Comparison of ENCODE assay signal across 1 cellular context in genomic region chr11:83156150-83156995, GRCh38.
TF ChIP-seq lines count a peak whose summit lies in the region.

No MANE protein-coding gene starts in this region.

TF ChIP-seq in K562, 482 proteins besides CTCF, POLR2A, EP300 and RAD21 (continued from another document and continues in another):
- TF ChIP-seq E2F1 (CRISPR knock-in tag; IDR thresholded peaks at IDR 0.05) = no peak
- TF ChIP-seq ATF7 (IDR thresholded peaks at IDR 0.05) = peak; percentile 88
- TF ChIP-seq PRPF4 (IDR thresholded peaks at IDR 0.05; ENCODE audit: insufficient read depth, low read depth, low read length, poor library complexity, severe bottlenecking) = no peak
- no peak for TF ChIP-seq ZFP36 (IDR thresholded peaks at IDR 0.05; ENCODE audit: low read depth, low read length, partially characterized antibody)
- TF ChIP-seq RB1 (IDR thresholded peaks at IDR 0.05; ENCODE audit: low read depth) = peak; percentile 14; the same call in 1 of the 2 replicates
- TF ChIP-seq MTA3 (IDR thresholded peaks at IDR 0.05; ENCODE audit: borderline replicate concordance) = peak; percentile 48; the same call in 1 of the 2 replicates
- TF ChIP-seq TRIM28 (IDR thresholded peaks at IDR 0.05) = no peak
- peak; percentile 80 for TF ChIP-seq KDM5B (IDR thresholded peaks at IDR 0.05; ENCODE audit: insufficient replicate concordance, low read depth, low read length)
- TF ChIP-seq CBFB (CRISPR knock-in tag; IDR thresholded peaks at IDR 0.05) = no peak
- no peak for TF ChIP-seq PTBP1 (IDR thresholded peaks at IDR 0.05; ENCODE audit: low read depth, low read length)
- peak; percentile 15 for TF ChIP-seq HDAC3 (IDR thresholded peaks at IDR 0.05; ENCODE audit: borderline replicate concordance, partially characterized antibody)
- TF ChIP-seq ZBTB40 (IDR thresholded peaks at IDR 0.05) = no peak
- TF ChIP-seq ZBTB40 (CRISPR knock-in tag; IDR thresholded peaks at IDR 0.05) = no peak
- no peak; the same call in 1 of the 2 replicates for TF ChIP-seq MTA2 (IDR thresholded peaks at IDR 0.05; ENCODE audit: low read depth)
- TF ChIP-seq, protein P1, sequence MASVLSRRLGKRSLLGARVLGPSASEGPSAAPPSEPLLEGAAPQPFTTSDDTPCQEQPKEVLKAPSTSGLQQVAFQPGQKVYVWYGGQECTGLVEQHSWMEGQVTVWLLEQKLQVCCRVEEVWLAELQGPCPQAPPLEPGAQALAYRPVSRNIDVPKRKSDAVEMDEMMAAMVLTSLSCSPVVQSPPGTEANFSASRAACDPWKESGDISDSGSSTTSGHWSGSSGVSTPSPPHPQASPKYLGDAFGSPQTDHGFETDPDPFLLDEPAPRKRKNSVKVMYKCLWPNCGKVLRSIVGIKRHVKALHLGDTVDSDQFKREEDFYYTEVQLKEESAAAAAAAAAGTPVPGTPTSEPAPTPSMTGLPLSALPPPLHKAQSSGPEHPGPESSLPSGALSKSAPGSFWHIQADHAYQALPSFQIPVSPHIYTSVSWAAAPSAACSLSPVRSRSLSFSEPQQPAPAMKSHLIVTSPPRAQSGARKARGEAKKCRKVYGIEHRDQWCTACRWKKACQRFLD (CRISPR knock-in tag; IDR thresholded peaks at IDR 0.05) = 0 out of 2 replicates have a peak, but pooled peaks have one; percentile 6
- no peak for TF ChIP-seq RERE (CRISPR knock-in tag; IDR thresholded peaks at IDR 0.05; ENCODE audit: borderline replicate concordance)
- TF ChIP-seq, protein P2, sequence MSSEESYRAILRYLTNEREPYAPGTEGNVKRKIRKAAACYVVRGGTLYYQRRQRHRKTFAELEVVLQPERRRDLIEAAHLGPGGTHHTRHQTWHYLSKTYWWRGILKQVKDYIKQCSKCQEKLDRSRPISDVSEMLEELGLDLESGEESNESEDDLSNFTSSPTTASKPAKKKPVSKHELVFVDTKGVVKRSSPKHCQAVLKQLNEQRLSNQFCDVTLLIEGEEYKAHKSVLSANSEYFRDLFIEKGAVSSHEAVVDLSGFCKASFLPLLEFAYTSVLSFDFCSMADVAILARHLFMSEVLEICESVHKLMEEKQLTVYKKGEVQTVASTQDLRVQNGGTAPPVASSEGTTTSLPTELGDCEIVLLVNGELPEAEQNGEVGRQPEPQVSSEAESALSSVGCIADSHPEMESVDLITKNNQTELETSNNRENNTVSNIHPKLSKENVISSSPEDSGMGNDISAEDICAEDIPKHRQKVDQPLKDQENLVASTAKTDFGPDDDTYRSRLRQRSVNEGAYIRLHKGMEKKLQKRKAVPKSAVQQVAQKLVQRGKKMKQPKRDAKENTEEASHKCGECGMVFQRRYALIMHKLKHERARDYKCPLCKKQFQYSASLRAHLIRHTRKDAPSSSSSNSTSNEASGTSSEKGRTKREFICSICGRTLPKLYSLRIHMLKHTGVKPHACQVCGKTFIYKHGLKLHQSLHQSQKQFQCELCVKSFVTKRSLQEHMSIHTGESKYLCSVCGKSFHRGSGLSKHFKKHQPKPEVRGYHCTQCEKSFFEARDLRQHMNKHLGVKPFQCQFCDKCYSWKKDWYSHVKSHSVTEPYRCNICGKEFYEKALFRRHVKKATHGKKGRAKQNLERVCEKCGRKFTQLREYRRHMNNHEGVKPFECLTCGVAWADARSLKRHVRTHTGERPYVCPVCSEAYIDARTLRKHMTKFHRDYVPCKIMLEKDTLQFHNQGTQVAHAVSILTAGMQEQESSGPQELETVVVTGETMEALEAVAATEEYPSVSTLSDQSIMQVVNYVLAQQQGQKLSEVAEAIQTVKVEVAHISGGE (CRISPR knock-in tag; IDR thresholded peaks at IDR 0.05) = peak in 1 of 3 experiments; percentile 70; a peak in 2 of 6 replicates
- no peak for TF ChIP-seq ATF1 (CRISPR knock-in tag; IDR thresholded peaks at IDR 0.05)
- TF ChIP-seq ATF1 (tag; IDR thresholded peaks at IDR 0.05) = peak; percentile 97
- TF ChIP-seq, protein P3, sequence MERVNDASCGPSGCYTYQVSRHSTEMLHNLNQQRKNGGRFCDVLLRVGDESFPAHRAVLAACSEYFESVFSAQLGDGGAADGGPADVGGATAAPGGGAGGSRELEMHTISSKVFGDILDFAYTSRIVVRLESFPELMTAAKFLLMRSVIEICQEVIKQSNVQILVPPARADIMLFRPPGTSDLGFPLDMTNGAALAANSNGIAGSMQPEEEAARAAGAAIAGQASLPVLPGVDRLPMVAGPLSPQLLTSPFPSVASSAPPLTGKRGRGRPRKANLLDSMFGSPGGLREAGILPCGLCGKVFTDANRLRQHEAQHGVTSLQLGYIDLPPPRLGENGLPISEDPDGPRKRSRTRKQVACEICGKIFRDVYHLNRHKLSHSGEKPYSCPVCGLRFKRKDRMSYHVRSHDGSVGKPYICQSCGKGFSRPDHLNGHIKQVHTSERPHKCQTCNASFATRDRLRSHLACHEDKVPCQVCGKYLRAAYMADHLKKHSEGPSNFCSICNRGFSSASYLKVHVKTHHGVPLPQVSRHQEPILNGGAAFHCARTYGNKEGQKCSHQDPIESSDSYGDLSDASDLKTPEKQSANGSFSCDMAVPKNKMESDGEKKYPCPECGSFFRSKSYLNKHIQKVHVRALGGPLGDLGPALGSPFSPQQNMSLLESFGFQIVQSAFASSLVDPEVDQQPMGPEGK (CRISPR knock-in tag; IDR thresholded peaks at IDR 0.05; ENCODE audit: borderline replicate concordance) = no peak
- TF ChIP-seq IFI16 (CRISPR knock-in tag; IDR thresholded peaks at IDR 0.05) = no peak
- TF ChIP-seq POLR2G (IDR thresholded peaks at IDR 0.05; ENCODE audit: low read depth, low read length) = no peak
- peak; percentile 54; the same call in 1 of the 2 replicates for TF ChIP-seq MYBL2 (IDR thresholded peaks at IDR 0.05; ENCODE audit: low read depth)
- TF ChIP-seq MYBL2 (CRISPR knock-in tag; IDR thresholded peaks at IDR 0.05; ENCODE audit: borderline replicate concordance) = no peak
- TF ChIP-seq RBM25 (IDR thresholded peaks at IDR 0.05; ENCODE audit: low read depth, low read length, severe bottlenecking) = peak; percentile 39
- TF ChIP-seq XRCC5 (IDR thresholded peaks at IDR 0.05; ENCODE audit: low read depth, low read length) = peak; percentile 88
- 0 out of 2 replicates have a peak, but pooled peaks have one; percentile 37 for TF ChIP-seq ARID1B (IDR thresholded peaks at IDR 0.05)
- 0 out of 2 replicates have a peak, but pooled peaks have one; percentile 63 for TF ChIP-seq DPF2 (IDR thresholded peaks at IDR 0.05)
- TF ChIP-seq, protein P4, sequence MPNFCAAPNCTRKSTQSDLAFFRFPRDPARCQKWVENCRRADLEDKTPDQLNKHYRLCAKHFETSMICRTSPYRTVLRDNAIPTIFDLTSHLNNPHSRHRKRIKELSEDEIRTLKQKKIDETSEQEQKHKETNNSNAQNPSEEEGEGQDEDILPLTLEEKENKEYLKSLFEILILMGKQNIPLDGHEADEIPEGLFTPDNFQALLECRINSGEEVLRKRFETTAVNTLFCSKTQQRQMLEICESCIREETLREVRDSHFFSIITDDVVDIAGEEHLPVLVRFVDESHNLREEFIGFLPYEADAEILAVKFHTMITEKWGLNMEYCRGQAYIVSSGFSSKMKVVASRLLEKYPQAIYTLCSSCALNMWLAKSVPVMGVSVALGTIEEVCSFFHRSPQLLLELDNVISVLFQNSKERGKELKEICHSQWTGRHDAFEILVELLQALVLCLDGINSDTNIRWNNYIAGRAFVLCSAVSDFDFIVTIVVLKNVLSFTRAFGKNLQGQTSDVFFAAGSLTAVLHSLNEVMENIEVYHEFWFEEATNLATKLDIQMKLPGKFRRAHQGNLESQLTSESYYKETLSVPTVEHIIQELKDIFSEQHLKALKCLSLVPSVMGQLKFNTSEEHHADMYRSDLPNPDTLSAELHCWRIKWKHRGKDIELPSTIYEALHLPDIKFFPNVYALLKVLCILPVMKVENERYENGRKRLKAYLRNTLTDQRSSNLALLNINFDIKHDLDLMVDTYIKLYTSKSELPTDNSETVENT (CRISPR knock-in tag; IDR thresholded peaks at IDR 0.05) = 0 out of 2 replicates have a peak, but pooled peaks have one; percentile 31
- TF ChIP-seq SUPT5H (IDR thresholded peaks at IDR 0.05) = peak; percentile 42
- peak; percentile 76 for TF ChIP-seq CTBP1 (IDR thresholded peaks at IDR 0.05; ENCODE audit: borderline replicate concordance)
